ENCODE assay signal across 29 cellular contexts in genomic region chr9:121029469-121029868, GRCh38.
"Had no signal": no experiment of that assay in that cellular context is flagged by ENCODE, and none has a peak within 500 bp of the region (broad histone marks: within the 10 kb centered on the region; RNA-seq: fewer than 3 reads in every experiment).

No MANE protein-coding gene starts in this region.

- H2AFZ ChIP-seq: parathyroid adenoma had no signal

- H3K27ac ChIP-seq: ovary, parathyroid adenoma, psoas muscle, skin epidermis, spleen, suprapubic skin, testis, tibial artery, transverse colon, upper lobe of right lung, uterus had no signal

- DNase-seq: naive thymus-derived CD8-positive, alpha-beta T cell; nephron progenitor cell; occipital lobe; ovary; posterior cingulate gyrus; psoas muscle; right cardiac atrium; spleen; stimulated activated CD4-positive, alpha-beta T cell treated with anti-CD3 and anti-CD28 coated beads, Interleukin-12 subunit alpha, Interleukin-12 subunit beta, amount 100 ng/mL, for 4 hours; stimulated activated CD4-positive, alpha-beta T cell treated with anti-CD3 and anti-CD28 coated beads, Interleukin-1b, Interleukin-23, amount 100 ng/mL, for 48 hours; stimulated activated CD4-positive, alpha-beta T cell treated with anti-CD3 and anti-CD28 coated beads, Interleukin-4, amount 100 ng/mL, for 1 hour; stimulated activated CD4-positive, alpha-beta T cell treated with anti-CD3 and anti-CD28 coated beads, Interleukin-4, amount 100 ng/mL, for 4 hours; stimulated activated CD8-positive, alpha-beta memory T cell treated with anti-CD3 and anti-CD28 coated beads, Interleukin-4, amount 100 ng/mL, for 48 hours; stimulated activated naive CD4-positive, alpha-beta T cell; stimulated activated naive CD8-positive, alpha-beta T cell treated with anti-CD3 and anti-CD28 coated beads, Interleukin-15, amount 100 ng/mL, for 72 hours; stimulated activated naive CD8-positive, alpha-beta T cell treated with anti-CD3 and anti-CD28 coated beads, Interleukin-15, Interleukin-2, amounts not matched to agents 100 U/mL and 50 U/mL, for 24 hours; substantia nigra; testis; tibial artery; transverse colon; upper lobe of right lung; uterus had no signal

- H3K9ac ChIP-seq: parathyroid adenoma had no signal

- H3K9me3 ChIP-seq: ovary, psoas muscle, spleen, suprapubic skin, testis, tibial artery, transverse colon, upper lobe of right lung, uterus had no signal

- H3K4me3 ChIP-seq: ovary, psoas muscle, skin epidermis, smooth muscle cell, spleen, suprapubic skin, testis, tibial artery, transverse colon, upper lobe of right lung, uterus had no signal

- H3K4me1 ChIP-seq: parathyroid adenoma, psoas muscle, spleen, suprapubic skin, testis, tibial artery, transverse colon, upper lobe of right lung, uterus had no signal

- H3K4me2 ChIP-seq: smooth muscle cell had no signal

- H3K36me3 ChIP-seq: ovary, spleen, suprapubic skin, transverse colon, upper lobe of right lung, uterus had no signal

- ATAC-seq: naive thymus-derived CD8-positive, alpha-beta T cell; natural killer cell treated with Interleukin-12 subunit alpha and Interleukin-12 subunit beta and Interleukin-15 and Interleukin-18, amount 100 ng/mL, for 72 hours; psoas muscle; right cardiac atrium; sciatic nerve; stimulated activated memory B cell treated with anti-CD40 and anti-IgM and Interleukin-4, amounts not matched to agents 10 μg/mL and 1 μg/mL and 100 μg/mL, for 72 hours; stimulated activated naive CD8-positive, alpha-beta T cell treated with anti-CD3 and anti-CD28 coated beads, Interleukin-15, amount 100 ng/mL, for 72 hours; stimulated activated naive CD8-positive, alpha-beta T cell treated with anti-CD3 and anti-CD28 coated beads, Interleukin-15, Interleukin-2, amounts not matched to agents 100 U/mL and 50 U/mL, for 24 hours; upper lobe of right lung had no signal

- H3K27me3 ChIP-seq: ovary, spleen, suprapubic skin, testis, tibial artery, transverse colon, upper lobe of right lung, uterus had no signal

- H3K79me2 ChIP-seq: parathyroid adenoma had no signal
